In the genomic region with DNA sequence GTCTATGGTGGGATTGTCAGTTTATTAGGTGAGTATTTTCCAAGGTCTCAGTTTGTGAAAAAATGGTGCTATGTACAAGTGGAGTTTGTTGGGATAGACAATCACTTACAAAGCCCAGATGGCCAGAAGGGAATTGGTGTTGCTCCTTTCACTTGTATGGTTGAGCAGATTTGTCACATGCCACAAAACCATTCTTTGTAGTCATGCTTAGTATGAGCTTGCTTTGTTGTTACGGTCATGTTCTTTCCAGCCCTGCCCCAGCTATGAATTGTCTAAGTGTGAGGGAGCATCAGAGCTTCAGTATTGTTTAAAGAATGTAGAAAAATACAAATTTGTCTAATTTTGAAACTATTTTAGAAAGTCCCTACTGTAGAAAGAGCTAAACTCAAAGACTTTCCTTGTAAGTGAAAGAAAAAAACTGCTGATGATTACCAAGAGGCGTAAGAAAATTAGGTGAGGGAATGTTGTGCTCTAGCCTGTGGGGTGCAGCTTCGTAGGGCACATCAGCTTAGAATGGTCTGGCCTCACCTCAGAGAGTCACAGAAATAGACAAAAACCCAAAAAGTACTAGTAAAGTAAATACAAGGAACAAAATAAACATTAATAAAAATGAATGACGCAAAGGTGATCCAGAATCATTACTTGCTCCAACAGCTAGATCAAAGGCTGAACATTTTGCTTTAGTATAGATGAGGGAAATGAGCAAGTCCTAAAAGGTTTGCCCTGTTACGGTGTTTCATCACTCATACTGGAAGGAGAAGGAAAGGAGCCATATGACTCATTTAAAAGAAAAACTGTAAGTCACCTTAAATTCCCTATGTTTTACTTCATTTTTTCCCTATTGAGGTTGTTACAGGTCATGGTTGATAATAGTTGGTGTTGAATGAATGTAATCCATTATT, we compare ENCODE assay signal across 8 cellular contexts. TPM values are rescaled to one million over a fixed set of nuclear protein-coding genes. Genes with fewer than 3 reads are reported as not detected.
A peak's percentile ranks its signal among the peaks of the same experiment; 100 is the strongest.
DNase-seq lines count a peak whose midpoint lies in the region; ATAC-seq lines count a peak whose summit lies in the region.

No MANE protein-coding gene starts in this region.

- DNase-seq in ELR (ENCODE audit: low read depth) (peak; percentile 87), caudate nucleus (lab: John Stamatoyannopoulos, UW) (peak in 13 of 61 donors; percentile 4 to 40 (median 27)), myocyte (ENCODE audit: low read depth) (peak; percentile 50), ecto neural progenitor cell (ENCODE audit: low spot score) (no peak), NCI-H128 (lab: John Stamatoyannopoulos, UW; ENCODE audit: unreplicated experiment) (no peak)

- peak overlapping the region; percentile 75 for H3K27ac ChIP-seq in caudate nucleus (ENCODE audit: low read depth, low read length)

- ATAC-seq in HG03565 (IDR thresholded peaks at IDR 0.05; ENCODE audit: unreplicated experiment) (peak; percentile 48), HG02970 (IDR thresholded peaks at IDR 0.05; ENCODE audit: low FRiP score, unreplicated experiment) (no peak), GM19328 (IDR thresholded peaks at IDR 0.05; ENCODE audit: unreplicated experiment) (no peak)

RNA-seq across cellular contexts. Expression of gene TGIF1, which starts 9.2 kb away (rescaled TPM):
- 74.2 and 101 TPM in 2 replicates for total RNA-seq in myocyte
- 44.4 TPM for polyA plus RNA-seq in myocyte (2012)

Comparison
In these comparisons a context has a peak if more than half of its experiments do, and no peak if none do; other contexts are left out.
1. DNase-seq: peak in ELR (single experiment) and myocyte (single experiment); none in ecto neural progenitor cell (single experiment) and NCI-H128 (single experiment).